In the genomic region with DNA sequence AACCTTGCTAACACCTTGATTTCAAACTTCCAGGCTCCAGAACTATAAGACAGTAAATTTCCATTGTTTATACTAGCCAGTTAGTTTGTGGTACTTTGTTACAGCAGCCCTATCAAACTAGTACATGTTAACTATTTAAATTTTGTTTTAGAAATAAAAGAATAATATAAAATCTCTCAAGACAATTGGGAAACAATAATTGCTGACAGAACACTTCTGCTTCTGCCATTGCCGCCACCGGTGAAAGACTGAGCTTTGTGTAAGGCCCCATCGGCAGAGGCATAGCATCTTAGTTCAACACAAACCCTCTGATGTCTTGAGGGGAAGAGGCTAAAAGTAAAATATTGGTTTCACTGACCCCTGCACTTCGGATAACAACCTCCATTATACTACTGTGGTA, we compare ENCODE assay signal across 2 cellular contexts.
TF ChIP-seq lines count a peak whose summit lies in the region.

No MANE protein-coding gene starts in this region.

TF ChIP-seq in HepG2, 621 proteins besides CTCF, POLR2A, EP300 and RAD21:
- no peak for TF ChIP-seq RORA (CRISPR knock-in tag; IDR thresholded peaks at IDR 0.05)
- TF ChIP-seq MAFK (conservative IDR thresholded peaks at IDR 0.05 in 1 of 2, IDR thresholded peaks at IDR 0.05 in 1 of 2; ENCODE audit: low read length in 2 of 2): peak; percentile 25 to 63; a peak in 3 of 4 replicates
- no peak for TF ChIP-seq ZNF616 (CRISPR knock-in tag; IDR thresholded peaks at IDR 0.05; ENCODE audit: low read depth)

TF ChIP-seq in IMR-90, 13 proteins besides CTCF, POLR2A, EP300 and RAD21:
- TF ChIP-seq NFE2L2 (IDR thresholded peaks at IDR 0.05; ENCODE audit: low read depth, low read length): no peak
- peak; percentile 61; the same call in 1 of the 2 replicates for TF ChIP-seq MAFK (IDR thresholded peaks at IDR 0.05; ENCODE audit: low read depth, low read length)
TF ChIP-seq in IMR-90: peak in this region for 1.
